Comparison of ENCODE assay signal across 11 cellular contexts in the genomic region with DNA sequence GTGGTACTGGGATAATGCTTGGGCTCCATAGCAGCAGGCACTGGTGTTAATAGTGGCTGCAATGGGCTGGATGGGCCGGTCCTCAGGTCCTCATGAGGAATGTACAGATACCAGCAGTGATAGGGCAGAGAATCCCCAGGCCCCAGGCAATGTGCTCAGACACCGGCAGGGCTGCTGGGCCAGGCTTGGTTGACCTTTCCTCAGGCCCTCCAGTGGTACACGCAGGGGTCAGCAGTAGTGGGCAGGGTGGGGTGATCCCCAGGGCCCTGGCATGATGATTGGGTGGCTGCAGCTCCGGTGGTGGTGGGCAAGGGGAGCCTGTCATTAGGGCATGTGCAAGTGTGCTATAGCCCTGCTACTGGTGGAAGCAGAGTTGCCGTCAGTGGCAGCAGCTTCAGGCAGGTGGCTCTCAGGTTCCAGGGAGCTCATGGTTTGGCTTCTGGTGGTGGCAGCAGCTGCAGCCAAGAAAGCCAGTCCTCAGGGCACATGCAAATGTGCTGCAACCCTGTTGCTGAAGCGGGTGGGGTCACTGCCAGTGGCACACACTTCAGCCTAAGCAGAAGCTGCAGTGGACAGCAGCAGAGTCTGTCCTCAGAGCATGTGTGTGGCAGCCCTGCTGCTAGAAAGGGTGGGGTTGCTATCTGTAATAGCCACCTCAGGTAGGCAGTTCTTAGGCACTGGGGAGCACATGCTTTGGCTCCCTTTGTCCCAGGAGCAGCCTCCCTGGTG.
"Had no signal": no experiment of that assay in that cellular context is flagged by ENCODE, and none has a peak within 500 bp of the region (broad histone marks: within the 10 kb centered on the region; RNA-seq: fewer than 3 reads in every experiment).

No MANE protein-coding gene starts in this region.

- ATAC-seq: activated CD4-positive, alpha-beta T cell treated with anti-CD3 and anti-CD28 coated beads for 36 hours; T-helper 17 cell had no signal

- H3K27ac ChIP-seq: thoracic aorta had no signal

- H3K36me3 ChIP-seq: thoracic aorta had no signal

- H3K4me3 ChIP-seq: thoracic aorta had no signal

- DNase-seq: activated CD4-positive, alpha-beta memory T cell treated with anti-CD3 and anti-CD28 coated beads, Interleukin-2, amount 10 ng/mL, durations not matched to agents 7 days and 5 days; activated CD4-positive, alpha-beta T cell treated with anti-CD3 and anti-CD28 coated beads for 36 hours; activated naive CD4-positive, alpha-beta T cell treated with anti-CD3 and anti-CD28 coated beads, Interleukin-2, amount 50 U/mL, for 16 hours; activated T-cell treated with anti-CD3 and anti-CD28 coated beads, Interleukin-2, amount 50 U/mL, for 24 hours; head of caudate nucleus; mesenchymal stem cell; nucleus accumbens; retina; small intestine; T-helper 17 cell had no signal
